In genomic region chr17:35094902-35095301, GRCh38 we compare ENCODE assay signal across 14 cellular contexts. TPM values are rescaled to one million over a fixed set of nuclear protein-coding genes. Genes with fewer than 3 reads are reported as not detected.
DNase-seq lines count a peak whose midpoint lies in the region; ATAC-seq, FAIRE-seq and TF ChIP-seq lines count a peak whose summit lies in the region.
"Had no signal": no experiment of that assay in that cellular context is flagged by ENCODE, and none has a peak within 500 bp of the region (broad histone marks: within the 10 kb centered on the region; RNA-seq: fewer than 3 reads in every experiment).

No MANE protein-coding gene starts in this region.

- no peaks in the 10 kb centered on the region for H4K20me1 ChIP-seq in keratinocyte (ENCODE audit: control insufficient read depth, extremely low read depth, insufficient read depth, low read length)

- intact Hi-C loops in CD14-positive monocyte (cut with micrococcal nuclease) (loop anchor here in 1 of 2 donors (5.0 kb wide), 1 partner anchor 73 kb away; no protein-coding TSS in a partner anchor), head of caudate nucleus (cut with DNase I) (no loop called here)

- H3K36me3 ChIP-seq in keratinocyte (ENCODE audit: control insufficient read depth in 2 of 2, extremely low read depth in 1 of 2, insufficient read depth in 2 of 2, low read length in 2 of 2) (no peaks in the 10 kb centered on the region), HAP-1 (replicated peaks) (peaks cover 9% of the 10 kb centered on the region)

- H3K9ac ChIP-seq in keratinocyte (ENCODE audit: control insufficient read depth, extremely low read depth, insufficient read depth, low read length) = peak overlapping the region; percentile 16

- peaks cover 7% of the 10 kb centered on the region for H3K4me1 ChIP-seq in keratinocyte (ENCODE audit: control insufficient read depth, extremely low read depth, insufficient read depth, low read length)
- H3K4me1 ChIP-seq in HAP-1 = no peaks in the 10 kb centered on the region

- no peaks in the 10 kb centered on the region for H3K9me3 Mint-ChIP-seq in CD14-positive monocyte
- H3K9me3 Mint-ChIP-seq: activated naive CD8-positive, alpha-beta T cell treated with anti-CD3 and anti-CD28 coated beads, Interleukin-2, amount 10 ng/mL, durations not matched to agents 7 days and 5 days had no signal

- H3K27me3 ChIP-seq in keratinocyte (ENCODE audit: control insufficient read depth, extremely low read depth, insufficient read depth, low read length) (no peaks in the 10 kb centered on the region), HAP-1 (ENCODE audit: low read depth) (no peaks in the 10 kb centered on the region)

- in situ Hi-C loops in HAP-1 (cut with MboI; ENCODE audit: low sequenced_read_pairs) = no loop called here

- H3K9me3 ChIP-seq in keratinocyte (ENCODE audit: control insufficient read depth, low read depth, low read length) (no peaks in the 10 kb centered on the region), HAP-1 (no peaks in the 10 kb centered on the region)

- H3K27me3 Mint-ChIP-seq in CD14-positive monocyte (ENCODE audit: low read depth in 3 of 3) = peaks cover 0 to 2% (median 0%) of the 10 kb centered on the region in 3 donors
- H3K27me3 Mint-ChIP-seq: activated naive CD8-positive, alpha-beta T cell treated with anti-CD3 and anti-CD28 coated beads, Interleukin-2, amount 10 ng/mL, durations not matched to agents 7 days and 5 days had no signal

- no peak for ATAC-seq in HG03025 (IDR thresholded peaks at IDR 0.05; ENCODE audit: low FRiP score, unreplicated experiment)

- FAIRE-seq in HTR-8/SVneo (lab: Jason Lieb, UNC) (no peak), keratinocyte (lab: Jason Lieb, UNC) (peak; percentile 59)

- peaks cover 15% of the 10 kb centered on the region for H3K4me1 Mint-ChIP-seq in CD14-positive monocyte

- H3K4me2 ChIP-seq in keratinocyte (ENCODE audit: control insufficient read depth, extremely low read depth, insufficient read depth, low read depth, low read length) = no peak overlapping the region

- peak overlapping the region in 6 of 7 donors; percentile 15 to 91 (median 78) for H3K27ac Mint-ChIP-seq in CD14-positive monocyte
- H3K27ac Mint-ChIP-seq: activated naive CD8-positive, alpha-beta T cell treated with anti-CD3 and anti-CD28 coated beads, Interleukin-2, amount 10 ng/mL, durations not matched to agents 7 days and 5 days had no signal

- DNase-seq in CD14-positive monocyte (ENCODE audit: low spot score) = no peak
- DNase-seq in HTR-8/SVneo (ENCODE audit: insufficient read length, low spot score) = peak; percentile 54
- peak; percentile 77 for DNase-seq in astrocyte of the hippocampus (ENCODE audit: low read depth, low spot score)
- DNase-seq in keratinocyte (ENCODE audit: low read depth, low spot score) = no peak
- no peak for DNase-seq in GM19240 (ENCODE audit: insufficient read length, low spot score)
- no peak for DNase-seq in head of caudate nucleus
- no peak for DNase-seq in HAP-1 (ENCODE audit: low spot score in 2 of 2)
- DNase-seq: activated CD4-positive, alpha-beta T cell treated with anti-CD3 and anti-CD28 coated beads for 4 hours; activated naive CD8-positive, alpha-beta T cell treated with anti-CD3 and anti-CD28 coated beads, Interleukin-2, amount 10 ng/mL, durations not matched to agents 7 days and 5 days; GDM1; NCI-H1694 treated with DMSO at 0.1 percent for 48 hours; SHP77 treated with DMSO at 0.1 percent for 48 hours; substantia nigra had no signal

- H3K4me3 Mint-ChIP-seq in CD14-positive monocyte = no peak overlapping the region
- H3K4me3 Mint-ChIP-seq: activated naive CD8-positive, alpha-beta T cell treated with anti-CD3 and anti-CD28 coated beads, Interleukin-2, amount 10 ng/mL, durations not matched to agents 7 days and 5 days had no signal

- H3K9me1 ChIP-seq in keratinocyte (ENCODE audit: control insufficient read depth, extremely low read depth, insufficient read depth, low read length) = no peaks in the 10 kb centered on the region

- TF ChIP-seq CTCF in CD14-positive monocyte (IDR thresholded peaks at IDR 0.05) (no peak), keratinocyte (optimal IDR thresholded peaks at IDR 0.05 in 1 of 3, IDR thresholded peaks at IDR 0.05 in 1 of 3, conservative IDR thresholded peaks at IDR 0.05 in 1 of 3; ENCODE audit: extremely low read depth in 1 of 3, insufficient read depth in 2 of 3, low read length in 3 of 3) (no peak)

- H3K27ac ChIP-seq in keratinocyte (ENCODE audit: control insufficient read depth, insufficient read depth, low read length) = peak overlapping the region; percentile 64

- H2AFZ ChIP-seq in keratinocyte (ENCODE audit: control insufficient read depth, low read length) = peak overlapping the region; percentile 83

- peaks cover 14 to 21% of the 10 kb centered on the region in 2 donors for H3K36me3 Mint-ChIP-seq in CD14-positive monocyte

- dilution Hi-C loops in keratinocyte (cut with MboI; ENCODE audit: extremely low pct_ligation_motif_present, low sequenced_read_pairs) = no loop called here

- H3K79me2 ChIP-seq in keratinocyte (ENCODE audit: control insufficient read depth, insufficient read depth, low read length) = no peaks in the 10 kb centered on the region

- no peak overlapping the region for H3K4me3 ChIP-seq in keratinocyte (ENCODE audit: control insufficient read depth in 2 of 3, extremely low read depth in 1 of 3, insufficient read depth in 2 of 3, low read depth in 1 of 3, low read length in 3 of 3)
- no peak overlapping the region for H3K4me3 ChIP-seq in HAP-1

RNA-seq across cellular contexts. Expression of gene RAD51D, which starts 24.8 kb away (rescaled TPM):
- polyA plus RNA-seq in CD14-positive monocyte (1 to 10 TPM; 4.4 to 6.9 TPM), keratinocyte (2.7 to 8.2 TPM (median 4.9 TPM) in 3 replicates)
- 0.51 TPM for polyA plus RNA-seq in keratinocyte (2011; ENCODE audit: low read depth)
- 2.4 and 2.6 TPM in 2 replicates for polyA plus RNA-seq in keratinocyte (2011; cell fraction: cytosol; rRNA removed)
- 4.4 and 5.6 TPM in 2 replicates for polyA plus RNA-seq in keratinocyte (2011; cell fraction: nucleus; rRNA removed)
- 0.86 and 5.6 TPM in 2 replicates for polyA plus RNA-seq in keratinocyte (2012; ENCODE audit: low replicate concordance)
- polyA minus RNA-seq in keratinocyte = 3.8 to 4.9 TPM (median 4.4 TPM) in 3 replicates
- polyA minus RNA-seq in keratinocyte (2011; cell fraction: cytosol; rRNA and poly(A)+ RNA removed) = 3.8 TPM
- 2.1 and 3.2 TPM in 2 replicates for polyA minus RNA-seq in keratinocyte (2011; cell fraction: nucleus; rRNA and poly(A)+ RNA removed)

RNA-seq across cellular contexts. Expression of gene FNDC8, which starts 26.5 kb away (rescaled TPM):
- polyA plus RNA-seq in CD14-positive monocyte = not detected
- not detected in 3 replicates for polyA plus RNA-seq in keratinocyte
- not detected for polyA plus RNA-seq in keratinocyte (2011; ENCODE audit: low read depth)
- polyA plus RNA-seq in keratinocyte (2011; cell fraction: cytosol; rRNA removed) = not detected in 2 replicates
- polyA plus RNA-seq in keratinocyte (2011; cell fraction: nucleus; rRNA removed) = not detected in 2 replicates
- 0.11 TPM in 1 of 2 replicates, not detected in the other for polyA plus RNA-seq in keratinocyte (2012; ENCODE audit: low replicate concordance)
- polyA minus RNA-seq in keratinocyte = not detected in 3 replicates
- polyA minus RNA-seq in keratinocyte (2011; cell fraction: cytosol; rRNA and poly(A)+ RNA removed) = not detected
- not detected in 2 replicates for polyA minus RNA-seq in keratinocyte (2011; cell fraction: nucleus; rRNA and poly(A)+ RNA removed)

RNA-seq across cellular contexts. Expression of gene RFFL, which starts 31.4 kb away (rescaled TPM):
- polyA plus RNA-seq in CD14-positive monocyte = 10 to 100 TPM; 16.1 to 24.7 TPM
- polyA plus RNA-seq in keratinocyte = 10.7 to 17.0 TPM (median 13.5 TPM) in 3 replicates
- 5.3 TPM for polyA plus RNA-seq in keratinocyte (2011; ENCODE audit: low read depth)
- polyA plus RNA-seq in keratinocyte (2011; cell fraction: cytosol; rRNA removed) = 10.4 and 13.6 TPM in 2 replicates
- 13.0 and 13.4 TPM in 2 replicates for polyA plus RNA-seq in keratinocyte (2011; cell fraction: nucleus; rRNA removed)
- polyA plus RNA-seq in keratinocyte (2012; ENCODE audit: low replicate concordance) = 8.8 and 13.2 TPM in 2 replicates
- polyA minus RNA-seq in keratinocyte = 43.7 to 112 TPM (median 46.5 TPM) in 3 replicates
- polyA minus RNA-seq in keratinocyte (2011; cell fraction: cytosol; rRNA and poly(A)+ RNA removed) = 26.7 TPM
- 9.3 and 17.8 TPM in 2 replicates for polyA minus RNA-seq in keratinocyte (2011; cell fraction: nucleus; rRNA and poly(A)+ RNA removed)

RNA-seq across cellular contexts. Expression of gene NLE1, which starts 47.2 kb away (rescaled TPM):
- polyA plus RNA-seq in CD14-positive monocyte (1 to 10 TPM; 1.6 to 2.2 TPM), keratinocyte (13.5 to 18.6 TPM (median 16.0 TPM) in 3 replicates)
- 3.7 TPM for polyA plus RNA-seq in keratinocyte (2011; ENCODE audit: low read depth)
- 11.1 and 15.0 TPM in 2 replicates for polyA plus RNA-seq in keratinocyte (2011; cell fraction: cytosol; rRNA removed)
- polyA plus RNA-seq in keratinocyte (2011; cell fraction: nucleus; rRNA removed) = 16.8 and 17.2 TPM in 2 replicates
- polyA plus RNA-seq in keratinocyte (2012; ENCODE audit: low replicate concordance) = 9.8 and 19.7 TPM in 2 replicates
- 15.4 to 28.5 TPM (median 18.9 TPM) in 3 replicates for polyA minus RNA-seq in keratinocyte
- polyA minus RNA-seq in keratinocyte (2011; cell fraction: cytosol; rRNA and poly(A)+ RNA removed) = 35.7 TPM
- polyA minus RNA-seq in keratinocyte (2011; cell fraction: nucleus; rRNA and poly(A)+ RNA removed) = 7.5 and 12.3 TPM in 2 replicates

RNA-seq across cellular contexts. Expression of gene UNC45B, which starts 52.7 kb away (rescaled TPM):
- polyA plus RNA-seq in CD14-positive monocyte (not detected), keratinocyte (0.03 to 0.04 TPM in 2 of 3 replicates, not detected in the other)
- polyA plus RNA-seq in keratinocyte (2011; ENCODE audit: low read depth) = 0.10 TPM
- polyA plus RNA-seq in keratinocyte (2011; cell fraction: cytosol; rRNA removed) = 0.02 and 0.03 TPM in 2 replicates
- 0.11 and 0.15 TPM in 2 replicates for polyA plus RNA-seq in keratinocyte (2011; cell fraction: nucleus; rRNA removed)
- 0.04 TPM in 1 of 2 replicates, not detected in the other for polyA plus RNA-seq in keratinocyte (2012; ENCODE audit: low replicate concordance)
- 0.06 to 0.30 TPM in 2 of 3 replicates, not detected in the other for polyA minus RNA-seq in keratinocyte
- polyA minus RNA-seq in keratinocyte (2011; cell fraction: cytosol; rRNA and poly(A)+ RNA removed) = not detected
- polyA minus RNA-seq in keratinocyte (2011; cell fraction: nucleus; rRNA and poly(A)+ RNA removed) = not detected in 2 replicates

Comparison
In these comparisons a context has a peak if more than half of its experiments do, and no peak if none do; other contexts are left out.
1. DNase-seq: peak in HTR-8/SVneo (single experiment) and astrocyte of the hippocampus (single experiment); none in CD14-positive monocyte (single experiment), keratinocyte (single experiment), GM19240 (single experiment), head of caudate nucleus (0 of 42) and HAP-1 (0 of 2).